ENCODE assay signal across 22 cellular contexts in genomic region chr11:9285850-9286587, GRCh38.
"Had no signal": no experiment of that assay in that cellular context is flagged by ENCODE, and none has a peak within 500 bp of the region (broad histone marks: within the 10 kb centered on the region; RNA-seq: fewer than 3 reads in every experiment).

No MANE protein-coding gene starts in this region.

- H3K9me3 Mint-ChIP-seq: activated B cell treated with CpG ODN at 0.5 μM for 24 hours; activated CD8-positive, alpha-beta T cell treated with anti-CD3 and anti-CD28 coated beads for 36 hours; central memory CD8-positive, alpha-beta T cell; naive thymus-derived CD8-positive, alpha-beta T cell; T-helper 1 cell treated with Interleukin-12 subunit alpha and Interleukin-12 subunit beta and Interleukin-4 antibody, amounts not matched to agents 30 μg/mL and 1 μg/mL, for 36 hours had no signal

- H3K4me3 ChIP-seq: body of pancreas, coronary artery, esophagus squamous epithelium, mucosa of descending colon, skin epidermis, transverse colon had no signal

- H3K27ac Mint-ChIP-seq: activated B cell treated with CpG ODN at 0.5 μM for 24 hours; activated CD8-positive, alpha-beta T cell treated with anti-CD3 and anti-CD28 coated beads for 36 hours; activated naive CD8-positive, alpha-beta T cell; T-helper 1 cell treated with Interleukin-12 subunit alpha and Interleukin-12 subunit beta and Interleukin-4 antibody, amounts not matched to agents 30 μg/mL and 1 μg/mL, for 36 hours had no signal

- H3K27ac ChIP-seq: body of pancreas, coronary artery, esophagus squamous epithelium, skin epidermis, transverse colon had no signal

- H3K4me3 Mint-ChIP-seq: activated B cell treated with CpG ODN at 0.5 μM for 24 hours; activated CD8-positive, alpha-beta T cell treated with anti-CD3 and anti-CD28 coated beads for 36 hours; activated naive CD8-positive, alpha-beta T cell; central memory CD8-positive, alpha-beta T cell; naive thymus-derived CD8-positive, alpha-beta T cell; T-helper 1 cell treated with Interleukin-12 subunit alpha and Interleukin-12 subunit beta and Interleukin-4 antibody, amounts not matched to agents 30 μg/mL and 1 μg/mL, for 36 hours had no signal

- H3K4me1 ChIP-seq: body of pancreas, esophagus squamous epithelium had no signal

- H3K4me1 Mint-ChIP-seq: activated B cell treated with CpG ODN at 0.5 μM for 24 hours had no signal

- H3K27me3 Mint-ChIP-seq: activated B cell treated with CpG ODN at 0.5 μM for 24 hours; activated CD8-positive, alpha-beta T cell treated with anti-CD3 and anti-CD28 coated beads for 36 hours; activated naive CD8-positive, alpha-beta T cell; central memory CD8-positive, alpha-beta T cell; naive thymus-derived CD8-positive, alpha-beta T cell had no signal

- H3K9me3 ChIP-seq: body of pancreas, esophagus squamous epithelium, mucosa of descending colon, transverse colon had no signal

- ATAC-seq: activated CD8-positive, alpha-beta T cell treated with anti-CD3 and anti-CD28 coated beads for 36 hours; body of pancreas; mucosa of descending colon; naive thymus-derived CD8-positive, alpha-beta T cell; stimulated activated naive CD8-positive, alpha-beta T cell treated with anti-CD3 and anti-CD28 coated beads, Interleukin-15, Interleukin-2, amounts not matched to agents 100 U/mL and 50 U/mL, for 24 hours had no signal

- H3K36me3 Mint-ChIP-seq: activated naive CD8-positive, alpha-beta T cell had no signal

- DNase-seq: activated B cell treated with CpG ODN at 0.5 μM for 24 hours; activated CD4-positive, alpha-beta T cell treated with anti-CD3 and anti-CD28 coated beads for 48 hours; activated CD8-positive, alpha-beta memory T cell treated with anti-CD3 and anti-CD28 coated beads, Interleukin-2, amount 50 U/mL, for 48 hours; activated CD8-positive, alpha-beta T cell treated with anti-CD3 and anti-CD28 coated beads for 36 hours; activated gamma-delta T cell treated with Interleukin-2 at 50 U/mL for 16 hours; amygdala; body of pancreas; esophagus squamous epithelium; foreskin melanocyte; mucosa of descending colon; naive thymus-derived CD8-positive, alpha-beta T cell; posterior cingulate gyrus; retina; stimulated activated CD4-positive, alpha-beta T cell treated with anti-CD3 and anti-CD28 coated beads, Interleukin-4, amount 100 ng/mL, for 4 hours; stimulated activated CD8-positive, alpha-beta memory T cell treated with anti-CD3 and anti-CD28 coated beads, Interleukin-4, amount 100 ng/mL, for 48 hours; stimulated activated naive CD8-positive, alpha-beta T cell treated with anti-CD3 and anti-CD28 coated beads, Interleukin-15, Interleukin-2, amounts not matched to agents 100 U/mL and 50 U/mL, for 24 hours; transverse colon had no signal

- H3K27me3 ChIP-seq: body of pancreas, esophagus squamous epithelium, transverse colon had no signal
